19 cellular contexts compared by ENCODE assay signal in the genomic region with DNA sequence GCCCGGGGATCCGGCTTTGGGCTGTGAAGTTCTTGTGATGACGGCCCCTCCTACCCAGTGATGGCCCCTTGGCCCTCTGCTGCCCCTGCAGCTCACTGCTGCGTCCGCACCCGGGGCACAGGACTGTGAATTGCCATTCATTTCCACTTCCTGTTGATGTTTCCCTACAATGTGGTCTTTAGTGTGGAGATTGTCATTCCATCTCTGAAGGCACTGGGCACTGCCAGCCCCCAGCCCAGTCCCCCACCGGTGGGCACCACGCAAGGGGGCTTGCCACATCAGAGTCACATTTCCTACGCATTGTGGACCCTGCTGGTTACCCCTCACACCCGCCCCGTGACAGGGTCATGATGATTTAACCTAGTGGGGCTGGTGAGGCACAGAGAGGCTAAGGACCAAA. TPM values are rescaled to one million over a fixed set of nuclear protein-coding genes. Genes with fewer than 3 reads are reported as not detected.
DNase-seq lines count a peak whose midpoint lies in the region; ATAC-seq, FAIRE-seq and TF ChIP-seq lines count a peak whose summit lies in the region.
"Had no signal": no experiment of that assay in that cellular context is flagged by ENCODE, and none has a peak within 500 bp of the region (broad histone marks: within the 10 kb centered on the region; RNA-seq: fewer than 3 reads in every experiment).

No MANE protein-coding gene starts in this region.

- TF ChIP-seq POLR2A in HepG2 (IDR thresholded peaks at IDR 0.05; ENCODE audit: insufficient read depth in 1 of 2, low read depth in 2 of 2, low read length in 2 of 2) (no peak), heart left ventricle (IDR thresholded peaks at IDR 0.05) (no peak)

- H3K4me3 ChIP-seq in WERI-Rb-1 (ENCODE audit: low read depth, low read length) = no peak overlapping the region
- no peak overlapping the region for H3K4me3 ChIP-seq in HepG2 (replicated peaks in 1 of 3; ENCODE audit: insufficient read depth in 1 of 3, low read depth in 2 of 3, low read length in 3 of 3)
- H3K4me3 ChIP-seq in dorsolateral prefrontal cortex = no peak overlapping the region
- no peak overlapping the region for H3K4me3 ChIP-seq in heart left ventricle

- BruUV-seq in HepG2 (replicated peaks; lab: Mats Ljungman, UMichigan) = no TSS peak

- H3K4me3 Mint-ChIP-seq in activated naive CD8-positive, alpha-beta T cell treated with anti-CD3 and anti-CD28 coated beads, Interleukin-2, amount 10 ng/mL, durations not matched to agents 7 days and 5 days = no peak overlapping the region
- H3K4me3 Mint-ChIP-seq in activated naive CD8-positive, alpha-beta T cell treated with anti-CD3 and anti-CD28 coated beads, Interleukin-2, amount 50 U/mL, for 24 hours = no peak overlapping the region
- H3K4me3 Mint-ChIP-seq in type B pancreatic cell = no peak overlapping the region
- H3K4me3 Mint-ChIP-seq: HFFc6; nephron; T-helper 1 cell treated with Interleukin-12 subunit alpha and Interleukin-12 subunit beta and Interleukin-4 antibody, amounts not matched to agents 30 μg/mL and 1 μg/mL, for 36 hours had no signal

- no peak for DNase-seq in activated naive CD8-positive, alpha-beta T cell treated with anti-CD3 and anti-CD28 coated beads, Interleukin-2, amount 10 ng/mL, durations not matched to agents 7 days and 5 days
- DNase-seq in activated naive CD8-positive, alpha-beta T cell treated with anti-CD3 and anti-CD28 coated beads, Interleukin-2, amount 50 U/mL, for 24 hours = no peak
- DNase-seq in WERI-Rb-1 (no peak), HepG2 (ENCODE audit: low spot score) (no peak), type B pancreatic cell (ENCODE audit: extremely low spot score, unreplicated experiment) (peak; percentile 53), dorsolateral prefrontal cortex (no peak), heart left ventricle (no peak)
- DNase-seq: activated CD8-positive, alpha-beta memory T cell treated with anti-CD3 and anti-CD28 coated beads, Interleukin-2, amount 50 U/mL, for 48 hours; activated naive CD4-positive, alpha-beta T cell treated with anti-CD3 and anti-CD28 coated beads, Interleukin-2, amount 50 U/mL, for 16 hours; dermis blood vessel endothelial cell; HFFc6; NCI-H1694; SIG-M5; stimulated activated CD4-positive, alpha-beta T cell treated with anti-CD3 and anti-CD28 coated beads, Interleukin-12 subunit alpha, Interleukin-12 subunit beta, amount 100 ng/mL, for 4 hours; stimulated activated naive CD4-positive, alpha-beta T cell treated with Interleukin-2 at 50 U/mL for 16 hours had no signal

- POLR2A ChIA-PET in activated naive CD8-positive, alpha-beta T cell treated with anti-CD3 and anti-CD28 coated beads, Interleukin-2, amount 10 ng/mL, durations not matched to agents 7 days and 5 days (lab: Charles Lee) = interaction anchor here (1.2 to 8.0 kb wide), 3 partner anchors 10 to 66 kb away, joined by 4 to 233 read pairs (median 10); a partner anchor contains a TSS
- POLR2A ChIA-PET in HepG2 (lab: Yijun Ruan, JAX) = interaction anchor here (1.2 to 1.5 kb wide), 3 partner anchors 8 to 36 kb away, joined by 3 to 4 read pairs (median 3); no protein-coding TSS in a partner anchor

- TF ChIP-seq CTCF in WERI-Rb-1 (IDR thresholded peaks at IDR 0.05; ENCODE audit: low read depth, low read length) = peak; percentile 30; the same call in 1 of the 2 replicates
- no peak for TF ChIP-seq CTCF in HepG2 (CRISPR knock-in tag; IDR thresholded peaks at IDR 0.05)
- TF ChIP-seq CTCF in type B pancreatic cell (conservative IDR thresholded peaks at IDR 0.05) = peak; percentile 53
- no peak for TF ChIP-seq CTCF in dorsolateral prefrontal cortex (IDR thresholded peaks at IDR 0.05 in 54 of 56, conservative IDR thresholded peaks at IDR 0.05 in 2 of 56; ENCODE audit: low read depth in 1 of 56, partially characterized antibody in 56 of 56)
- no peak for TF ChIP-seq CTCF in heart left ventricle (IDR thresholded peaks at IDR 0.05)

- H3K4me1 Mint-ChIP-seq in activated naive CD8-positive, alpha-beta T cell treated with anti-CD3 and anti-CD28 coated beads, Interleukin-2, amount 10 ng/mL, durations not matched to agents 7 days and 5 days = peaks cover 38% of the 10 kb centered on the region
- peaks cover 35% of the 10 kb centered on the region for H3K4me1 Mint-ChIP-seq in activated naive CD8-positive, alpha-beta T cell treated with anti-CD3 and anti-CD28 coated beads, Interleukin-2, amount 50 U/mL, for 24 hours
- H3K4me1 Mint-ChIP-seq in type B pancreatic cell (ENCODE audit: unreplicated experiment) = peaks cover 6% of the 10 kb centered on the region

- intact Hi-C loops in HepG2 (cut with micrococcal nuclease; ENCODE audit: unreplicated experiment) = no loop called here
- intact Hi-C loops in dorsolateral prefrontal cortex (cut with DNase I) = no loop called here
- intact Hi-C loops in heart left ventricle (cut with DNase I) = loop anchor here in 2 of 10 donors (5.0 to 10.0 kb wide), 2 partner anchors 56 to 77 kb away; no protein-coding TSS in a partner anchor

- H3K9me3 ChIP-seq in WERI-Rb-1 (ENCODE audit: severe bottlenecking) = no peaks in the 10 kb centered on the region
- H3K9me3 ChIP-seq in HepG2 (ENCODE audit: low read length) = no peaks in the 10 kb centered on the region
- H3K9me3 ChIP-seq in heart left ventricle = no peaks in the 10 kb centered on the region

- no peaks in the 10 kb centered on the region for H3K9me3 Mint-ChIP-seq in activated naive CD8-positive, alpha-beta T cell treated with anti-CD3 and anti-CD28 coated beads, Interleukin-2, amount 10 ng/mL, durations not matched to agents 7 days and 5 days
- H3K9me3 Mint-ChIP-seq in activated naive CD8-positive, alpha-beta T cell treated with anti-CD3 and anti-CD28 coated beads, Interleukin-2, amount 50 U/mL, for 24 hours = no peaks in the 10 kb centered on the region
- no peaks in the 10 kb centered on the region for H3K9me3 Mint-ChIP-seq in type B pancreatic cell
- H3K9me3 Mint-ChIP-seq: HFFc6; nephron; T-helper 1 cell treated with Interleukin-12 subunit alpha and Interleukin-12 subunit beta and Interleukin-4 antibody, amounts not matched to agents 30 μg/mL and 1 μg/mL, for 36 hours had no signal

- H3K27ac Mint-ChIP-seq in activated naive CD8-positive, alpha-beta T cell treated with anti-CD3 and anti-CD28 coated beads, Interleukin-2, amount 10 ng/mL, durations not matched to agents 7 days and 5 days = peak overlapping the region; percentile 99
- no peak overlapping the region for H3K27ac Mint-ChIP-seq in activated naive CD8-positive, alpha-beta T cell treated with anti-CD3 and anti-CD28 coated beads, Interleukin-2, amount 50 U/mL, for 24 hours
- H3K27ac Mint-ChIP-seq in type B pancreatic cell = no peak overlapping the region
- H3K27ac Mint-ChIP-seq: HFFc6; nephron; T-helper 1 cell treated with Interleukin-12 subunit alpha and Interleukin-12 subunit beta and Interleukin-4 antibody, amounts not matched to agents 30 μg/mL and 1 μg/mL, for 36 hours had no signal

- no peaks in the 10 kb centered on the region for H3K79me2 ChIP-seq in HepG2 (ENCODE audit: insufficient read depth, low read length)

- in situ Hi-C loops in HepG2 (cut with HindIII; ENCODE audit: extremely low pct_ligation_motif_present, low pct_unique_long_range_greater_than_20kb) = no loop called here

- H4K20me1 ChIP-seq in HepG2 (ENCODE audit: insufficient read depth, low read length) = no peaks in the 10 kb centered on the region

- TF ChIP-seq RAD21 in HepG2 (CRISPR knock-in tag; IDR thresholded peaks at IDR 0.05) = no peak

- CTCF ChIA-PET in HepG2 (lab: Yijun Ruan, JAX; ENCODE audit: low intra/inter-chr PET ratio, low total read pairs) = interaction anchor here (3.2 kb wide), 1 partner anchor 77 kb away, joined by 35 read pairs; no protein-coding TSS in a partner anchor

- H3K27me3 ChIP-seq in WERI-Rb-1 (ENCODE audit: insufficient read depth, low read depth, severe bottlenecking) (no peaks in the 10 kb centered on the region), HepG2 (ENCODE audit: control insufficient read depth in 1 of 2, insufficient read depth in 2 of 2, low read length in 2 of 2) (no peaks in the 10 kb centered on the region), dorsolateral prefrontal cortex (peaks cover 0 to 4% (median 0%) of the 10 kb centered on the region in 45 donors), heart left ventricle (no peaks in the 10 kb centered on the region)

- no peak overlapping the region for H3K9ac ChIP-seq in HepG2 (ENCODE audit: insufficient read depth, low read depth, low read length)

- H3K27me3 Mint-ChIP-seq in activated naive CD8-positive, alpha-beta T cell treated with anti-CD3 and anti-CD28 coated beads, Interleukin-2, amount 10 ng/mL, durations not matched to agents 7 days and 5 days = no peaks in the 10 kb centered on the region
- no peaks in the 10 kb centered on the region for H3K27me3 Mint-ChIP-seq in activated naive CD8-positive, alpha-beta T cell treated with anti-CD3 and anti-CD28 coated beads, Interleukin-2, amount 50 U/mL, for 24 hours
- H3K27me3 Mint-ChIP-seq in type B pancreatic cell = no peaks in the 10 kb centered on the region

- no peak for FAIRE-seq in HepG2 (lab: Jason Lieb, UNC)

- TF ChIP-seq EP300 in HepG2 (IDR thresholded peaks at IDR 0.05; ENCODE audit: low read depth in 2 of 2, low read length in 2 of 2) = no peak
- TF ChIP-seq EP300 in HepG2 (CRISPR knock-in tag; IDR thresholded peaks at IDR 0.05; ENCODE audit: borderline replicate concordance) = no peak

- H3K36me3 ChIP-seq in WERI-Rb-1 = no peaks in the 10 kb centered on the region
- 0 out of 5 replicates have a peak, but pooled peaks cover 0 to 2% of the 10 kb centered on the region in 2 experiments for H3K36me3 ChIP-seq in HepG2 (replicated peaks in 1 of 2; ENCODE audit: control insufficient read depth in 1 of 2, insufficient read depth in 2 of 2, low read length in 2 of 2)
- peaks cover 0 to 2% (median 0%) of the 10 kb centered on the region in 9 donors for H3K36me3 ChIP-seq in heart left ventricle

- H3K4me1 ChIP-seq in HepG2 (ENCODE audit: insufficient read depth, low read length) = peaks cover 49% of the 10 kb centered on the region
- H3K4me1 ChIP-seq in heart left ventricle = peaks cover 0 to 30% (median 16%) of the 10 kb centered on the region in 12 donors

- ATAC-seq in activated naive CD8-positive, alpha-beta T cell treated with anti-CD3 and anti-CD28 coated beads, Interleukin-2, amount 10 ng/mL, durations not matched to agents 7 days and 5 days (ENCODE audit: low read depth) = no peak
- no peak for ATAC-seq in activated naive CD8-positive, alpha-beta T cell treated with anti-CD3 and anti-CD28 coated beads, Interleukin-2, amount 50 U/mL, for 24 hours
- ATAC-seq in HepG2 (peak; percentile 18; the same call in 2 of the 3 replicates), HG03135 (IDR thresholded peaks at IDR 0.05; ENCODE audit: unreplicated experiment) (no peak), heart left ventricle (no peak)

- no peak overlapping the region for H3K4me2 ChIP-seq in HepG2 (ENCODE audit: low read depth, low read length)

- WGBS in HepG2 (ENCODE audit: low lambda C conversion rate) = 93% methylated on average over 10 of the region's 11 CpGs
- 46 to 80% (median 70%) methylated on average over 6 to 11 of the region's 11 CpGs for WGBS in heart left ventricle, 4 donors

- peaks cover 9% of the 10 kb centered on the region for H3K36me3 Mint-ChIP-seq in activated naive CD8-positive, alpha-beta T cell treated with anti-CD3 and anti-CD28 coated beads, Interleukin-2, amount 10 ng/mL, durations not matched to agents 7 days and 5 days
- H3K36me3 Mint-ChIP-seq in activated naive CD8-positive, alpha-beta T cell treated with anti-CD3 and anti-CD28 coated beads, Interleukin-2, amount 50 U/mL, for 24 hours (ENCODE audit: low read depth) = no peaks in the 10 kb centered on the region
- H3K36me3 Mint-ChIP-seq in type B pancreatic cell = no peaks in the 10 kb centered on the region

- no peak overlapping the region for H2AFZ ChIP-seq in HepG2 (ENCODE audit: low read length)

- no peak overlapping the region for H3K27ac ChIP-seq in WERI-Rb-1
- H3K27ac ChIP-seq in HepG2 (ENCODE audit: extremely low read length, insufficient read depth, low read length) = no peak overlapping the region
- H3K27ac ChIP-seq in dorsolateral prefrontal cortex = no peak overlapping the region
- no peak overlapping the region for H3K27ac ChIP-seq in heart left ventricle

RNA-seq across cellular contexts. Expression of a gene that starts 2.5 kb away (rescaled TPM):
- 100 to 1,000 TPM; 103 to 106 TPM for total RNA-seq in activated naive CD8-positive, alpha-beta T cell treated with anti-CD3 and anti-CD28 coated beads, Interleukin-2, amount 10 ng/mL, durations not matched to agents 7 days and 5 days
- total RNA-seq in HepG2 (2016; rRNA removed; fragmentation: Illumina TruSeq; extraction: Trizol) (35.7 and 46.9 TPM in 2 replicates), type B pancreatic cell (ENCODE audit: low replicate concordance) (0.92 and 2.0 TPM in 2 replicates), dorsolateral prefrontal cortex (10 to 100 TPM in 4 of 120 experiments, 1 to 10 TPM in 116; 1.8 to 41.0 (median 5.0) TPM), heart left ventricle (10 to 100 TPM in 3 of 9 donors, 1 to 10 TPM in 6; 4.2 to 23.3 (median 6.0) TPM)
- total RNA-seq in HepG2 (2016; cell fraction: cytosol; rRNA removed; fragmentation: Illumina TruSeq; extraction: Trizol; ENCODE audit: low read depth) = 13.1 and 13.9 TPM in 2 replicates
- 36.0 and 40.4 TPM in 2 replicates for total RNA-seq in HepG2 (2016; cell fraction: insoluble cytoplasmic fraction; rRNA removed; fragmentation: Illumina TruSeq; extraction: Trizol)
- 49.7 and 53.9 TPM in 2 replicates for total RNA-seq in HepG2 (2016; cell fraction: membrane; rRNA removed; fragmentation: Illumina TruSeq; extraction: Trizol)
- total RNA-seq in HepG2 (2016; cell fraction: nucleus; rRNA removed; fragmentation: Illumina TruSeq; extraction: Trizol) = 22.1 and 28.5 TPM in 2 replicates
- polyA plus RNA-seq in HepG2 (2011; rRNA removed) (24.0 and 26.3 TPM in 2 replicates), heart left ventricle (1 to 10 TPM; 3.2 to 5.3 TPM)
- 19.7 and 23.1 TPM in 2 replicates for polyA plus RNA-seq in HepG2 (2011; cell fraction: cytosol; rRNA removed)
- polyA plus RNA-seq in HepG2 (2011; cell fraction: nucleus; rRNA removed) = 20.8 and 25.8 TPM in 2 replicates
- 21.5 and 22.7 TPM in 2 replicates for polyA plus RNA-seq in HepG2 (2012)
- 15.4 and 17.8 TPM in 2 replicates for polyA plus RNA-seq in HepG2 (2016; cell fraction: cytosol; fragmentation: Illumina TruSeq; extraction: Trizol; ENCODE audit: low read depth)
- 34.6 and 40.6 TPM in 2 replicates for polyA plus RNA-seq in HepG2 (2016; cell fraction: insoluble cytoplasmic fraction; fragmentation: Illumina TruSeq; extraction: Trizol; ENCODE audit: low read depth)
- polyA plus RNA-seq in HepG2 (2016; cell fraction: membrane; fragmentation: Illumina TruSeq; extraction: Trizol; ENCODE audit: low read depth) = 37.5 and 39.1 TPM in 2 replicates
- 26.6 and 29.1 TPM in 2 replicates for polyA plus RNA-seq in HepG2 (2016; cell fraction: nucleus; fragmentation: Illumina TruSeq; extraction: Trizol; ENCODE audit: insufficient read depth, low read depth)
- 0.21 and 25.1 TPM in 2 replicates for polyA minus RNA-seq in HepG2 (2011; rRNA and poly(A)+ RNA removed; ENCODE audit: low replicate concordance)
- 15.5 and 16.9 TPM in 2 replicates for polyA minus RNA-seq in HepG2 (2011; cell fraction: cytosol; rRNA and poly(A)+ RNA removed)
- 45.6 and 52.1 TPM in 2 replicates for polyA minus RNA-seq in HepG2 (2011; cell fraction: nucleus; rRNA and poly(A)+ RNA removed)

RNA-seq across cellular contexts. Expression of a gene that starts 42.7 kb away (rescaled TPM):
- not detected for total RNA-seq in activated naive CD8-positive, alpha-beta T cell treated with anti-CD3 and anti-CD28 coated beads, Interleukin-2, amount 10 ng/mL, durations not matched to agents 7 days and 5 days
- total RNA-seq in HepG2 (2016; rRNA removed; fragmentation: Illumina TruSeq; extraction: Trizol) (41.9 and 62.0 TPM in 2 replicates), type B pancreatic cell (ENCODE audit: low replicate concordance) (4.7 and 10.3 TPM in 2 replicates), dorsolateral prefrontal cortex (under 1 TPM in 15 of 120 experiments, not detected in 105; 0.32 to 0.98 (median 0.63) TPM), heart left ventricle (under 1 TPM in 1 of 9 donors, not detected in 8; 0.54 TPM)
- total RNA-seq in HepG2 (2016; cell fraction: cytosol; rRNA removed; fragmentation: Illumina TruSeq; extraction: Trizol; ENCODE audit: low read depth) = 39.6 and 40.5 TPM in 2 replicates
- 44.1 and 62.5 TPM in 2 replicates for total RNA-seq in HepG2 (2016; cell fraction: insoluble cytoplasmic fraction; rRNA removed; fragmentation: Illumina TruSeq; extraction: Trizol)
- 34.8 and 38.7 TPM in 2 replicates for total RNA-seq in HepG2 (2016; cell fraction: membrane; rRNA removed; fragmentation: Illumina TruSeq; extraction: Trizol)
- 51.9 and 55.6 TPM in 2 replicates for total RNA-seq in HepG2 (2016; cell fraction: nucleus; rRNA removed; fragmentation: Illumina TruSeq; extraction: Trizol)
- polyA plus RNA-seq in HepG2 (2011; rRNA removed) (43.6 and 46.5 TPM in 2 replicates), heart left ventricle (under 1 TPM in 1 of 2 donors, not detected in 1; 0.10 TPM)
- polyA plus RNA-seq in HepG2 (2011; cell fraction: cytosol; rRNA removed) = 35.5 and 35.6 TPM in 2 replicates
- 32.7 and 33.7 TPM in 2 replicates for polyA plus RNA-seq in HepG2 (2011; cell fraction: nucleus; rRNA removed)
- 27.9 and 41.5 TPM in 2 replicates for polyA plus RNA-seq in HepG2 (2012)
- polyA plus RNA-seq in HepG2 (2016; cell fraction: cytosol; fragmentation: Illumina TruSeq; extraction: Trizol; ENCODE audit: low read depth) = 38.5 and 45.0 TPM in 2 replicates
- polyA plus RNA-seq in HepG2 (2016; cell fraction: insoluble cytoplasmic fraction; fragmentation: Illumina TruSeq; extraction: Trizol; ENCODE audit: low read depth) = 40.2 and 42.4 TPM in 2 replicates
- 30.8 and 35.2 TPM in 2 replicates for polyA plus RNA-seq in HepG2 (2016; cell fraction: membrane; fragmentation: Illumina TruSeq; extraction: Trizol; ENCODE audit: low read depth)
- polyA plus RNA-seq in HepG2 (2016; cell fraction: nucleus; fragmentation: Illumina TruSeq; extraction: Trizol; ENCODE audit: insufficient read depth, low read depth) = 91.4 and 98.1 TPM in 2 replicates
- polyA minus RNA-seq in HepG2 (2011; rRNA and poly(A)+ RNA removed; ENCODE audit: low replicate concordance) = 36.1 TPM in 1 of 2 replicates, not detected in the other
- 9.9 and 12.2 TPM in 2 replicates for polyA minus RNA-seq in HepG2 (2011; cell fraction: cytosol; rRNA and poly(A)+ RNA removed)
- polyA minus RNA-seq in HepG2 (2011; cell fraction: nucleus; rRNA and poly(A)+ RNA removed) = 15.6 and 18.9 TPM in 2 replicates
- total RNA-seq: dermis blood vessel endothelial cell, HFFc6, pulmonary artery endothelial cell had no signal

Comparison
In these comparisons a context has a peak if more than half of its experiments do, and no peak if none do; other contexts are left out.
1. CTCF ChIP-seq: peak in WERI-Rb-1 (single experiment) and type B pancreatic cell (single experiment); none in HepG2 (single experiment), dorsolateral prefrontal cortex (0 of 56) and heart left ventricle (0 of 12).